13 cellular contexts compared by ENCODE assay signal in the genomic region with DNA sequence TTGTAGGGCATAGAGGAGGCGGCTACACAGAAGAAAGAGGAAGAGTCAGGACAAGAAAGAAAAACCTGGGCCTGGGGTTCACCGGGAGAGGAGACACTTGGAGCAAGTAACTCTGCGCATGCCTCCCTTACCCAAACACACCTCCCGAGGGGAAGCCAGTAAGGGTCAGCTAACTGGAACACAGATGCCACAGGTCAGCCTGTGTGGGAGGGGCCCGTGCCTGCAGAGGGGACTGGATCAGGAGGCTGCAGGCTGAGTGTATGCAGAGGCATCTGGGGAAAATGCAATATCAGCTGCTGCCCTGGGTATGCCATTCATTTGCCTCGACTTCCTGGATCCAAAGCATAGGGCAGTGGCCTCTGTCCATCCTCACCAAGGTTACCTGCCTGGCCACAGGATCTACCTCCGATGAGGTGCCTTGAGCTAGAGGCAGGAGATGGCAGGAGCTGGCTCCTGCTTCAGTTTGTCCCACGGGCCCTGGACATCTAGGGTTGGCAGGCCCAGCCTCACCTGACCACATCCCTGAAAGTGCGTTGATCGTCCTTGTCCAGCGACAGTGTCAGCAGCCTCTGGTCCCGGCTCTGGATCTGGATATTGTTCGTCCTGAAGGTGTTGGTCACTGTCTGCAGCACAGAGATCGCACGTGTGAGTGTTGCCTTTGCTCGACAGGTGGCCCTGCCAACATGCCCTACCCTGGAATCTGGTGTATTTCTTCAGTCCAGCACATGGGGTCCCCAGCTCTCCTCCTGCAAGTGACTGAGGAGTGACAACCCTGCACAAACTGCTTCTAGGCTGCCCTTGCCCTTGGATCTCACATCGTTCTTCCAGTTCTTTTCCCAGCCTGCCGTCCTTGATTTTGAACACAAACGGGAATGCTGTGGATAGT. TPM values are rescaled to one million over a fixed set of nuclear protein-coding genes. Genes with fewer than 3 reads are reported as not detected.
DNase-seq lines count a peak whose midpoint lies in the region; ATAC-seq and TF ChIP-seq lines count a peak whose summit lies in the region.
"Had no signal": no experiment of that assay in that cellular context is flagged by ENCODE, and none has a peak within 500 bp of the region (broad histone marks: within the 10 kb centered on the region; RNA-seq: fewer than 3 reads in every experiment).

No MANE protein-coding gene starts in this region.

- H3K36me3 ChIP-seq in GM23338 (ENCODE audit: insufficient read depth) (no peaks in the 10 kb centered on the region), OCI-LY3 (replicated peaks; ENCODE audit: low read depth, low read length) (peaks cover 15% of the 10 kb centered on the region)
- H3K36me3 ChIP-seq: lower lobe of right lung had no signal

- no peak overlapping the region for H2AFZ ChIP-seq in GM23338
- H2AFZ ChIP-seq in OCI-LY3 (ENCODE audit: low read depth, low read length) = no peak overlapping the region

- H3K9me3 ChIP-seq in OCI-LY3 (ENCODE audit: insufficient read depth, low read length) = peaks cover 13% of the 10 kb centered on the region
- H3K9me3 ChIP-seq: lower lobe of right lung had no signal

- H3K4me3 ChIP-seq in GM23338 (no peak overlapping the region), OCI-LY3 (ENCODE audit: low read length) (no peak overlapping the region)
- H3K4me3 ChIP-seq: lower lobe of right lung, skin epidermis had no signal

- H3K27me3 ChIP-seq in GM23338 (ENCODE audit: insufficient read depth) = no peaks in the 10 kb centered on the region
- H3K27me3 ChIP-seq in OCI-LY3 (ENCODE audit: low read depth, low read length) = no peaks in the 10 kb centered on the region

- peak; percentile 13 for DNase-seq in DMS53 (lab: John Stamatoyannopoulos, UW)
- DNase-seq in DMS53 treated with DMSO at 0.1 percent for 48 hours (lab: John Stamatoyannopoulos, UW; ENCODE audit: unreplicated experiment) = no peak
- DNase-seq in GM23338 (ENCODE audit: low spot score) = peak; percentile 59
- DNase-seq in left kidney (ENCODE audit: low read depth, low spot score) = peak; percentile 84
- DNase-seq in glutamatergic neuron = no peak
- DNase-seq in AG08396 (ENCODE audit: low spot score) = no peak
- DNase-seq: activated T-cell treated with anti-CD3 and anti-CD28 coated beads, Interleukin-2, amount 50 U/mL, for 48 hours; lower lobe of right lung; NCI-H1417 treated with DMSO at 0.1 percent for 48 hours had no signal

- H3K4me1 ChIP-seq in GM23338 (ENCODE audit: insufficient read depth) (no peaks in the 10 kb centered on the region), OCI-LY3 (ENCODE audit: low read length) (peaks cover 57% of the 10 kb centered on the region)
- H3K4me1 ChIP-seq: lower lobe of right lung had no signal

- H3K9ac ChIP-seq in OCI-LY3 (ENCODE audit: low read length) = no peak overlapping the region

- no peak overlapping the region for H3K27ac Mint-ChIP-seq in GM23338
- H3K27ac Mint-ChIP-seq in glutamatergic neuron (ENCODE audit: unreplicated experiment) = no peak overlapping the region

- H3K4me3 Mint-ChIP-seq in GM23338 = no peak overlapping the region
- no peak overlapping the region for H3K4me3 Mint-ChIP-seq in glutamatergic neuron (ENCODE audit: unreplicated experiment)

- no peak overlapping the region for H3K4me2 ChIP-seq in GM23338
- peak overlapping the region; percentile 22; the same call in 1 of the 2 replicates for H3K4me2 ChIP-seq in OCI-LY3 (ENCODE audit: low read length)

- H3F3A ChIP-seq in GM23338 (replicated peaks; ENCODE audit: low read depth) = peaks cover 4% of the 10 kb centered on the region; the same call in 1 of the 2 replicates

- H3K4me1 Mint-ChIP-seq in GM23338 = peaks cover 19% of the 10 kb centered on the region
- H3K4me1 Mint-ChIP-seq in glutamatergic neuron (ENCODE audit: low read depth, unreplicated experiment) = no peaks in the 10 kb centered on the region

- H3K27ac ChIP-seq in GM23338 (ENCODE audit: low read depth) = no peak overlapping the region
- H3K27ac ChIP-seq in OCI-LY3 (ENCODE audit: low read length) = no peak overlapping the region
- H3K27ac ChIP-seq: lower lobe of right lung, skin epidermis had no signal

- no peaks in the 10 kb centered on the region for H4K20me1 ChIP-seq in GM23338 (replicated peaks; ENCODE audit: insufficient read depth)
- no peaks in the 10 kb centered on the region for H4K20me1 ChIP-seq in OCI-LY3 (ENCODE audit: insufficient read depth, low read length)

- no peaks in the 10 kb centered on the region for H3K79me2 ChIP-seq in GM23338 (replicated peaks; ENCODE audit: insufficient read depth)
- no peaks in the 10 kb centered on the region for H3K79me2 ChIP-seq in OCI-LY3 (ENCODE audit: low read length)

- no peaks in the 10 kb centered on the region for H3K9me2 ChIP-seq in GM23338 (ENCODE audit: insufficient read depth)

- H3K36me3 Mint-ChIP-seq in GM23338 (ENCODE audit: low read depth) (no peaks in the 10 kb centered on the region), glutamatergic neuron (ENCODE audit: unreplicated experiment) (no peaks in the 10 kb centered on the region)

- ATAC-seq in GM23338 (peak; percentile 19), GM21619 (IDR thresholded peaks at IDR 0.05; ENCODE audit: unreplicated experiment) (no peak)
- ATAC-seq: activated CD4-positive, CD25-positive, alpha-beta regulatory T cell treated with anti-CD3 and anti-CD28 coated beads, Interleukin-2, amount 50 U/mL, for 24 hours; lower lobe of right lung had no signal

- H3K9me3 Mint-ChIP-seq in GM23338 (no peaks in the 10 kb centered on the region; the same call in 2 of the 3 replicates), glutamatergic neuron (ENCODE audit: unreplicated experiment) (no peaks in the 10 kb centered on the region)

- TF ChIP-seq CTCF in GM23338 (conservative IDR thresholded peaks at IDR 0.05; ENCODE audit: low read depth in 2 of 2) (peak; percentile 26 to 66), OCI-LY3 (IDR thresholded peaks at IDR 0.05; ENCODE audit: low read depth, low read length) (peak; percentile 64), glutamatergic neuron (IDR thresholded peaks at IDR 0.05; ENCODE audit: partially characterized antibody, unreplicated experiment) (no peak)

- H3K27me3 Mint-ChIP-seq in GM23338 (ENCODE audit: insufficient read depth, low read depth, poor library complexity) = peaks cover 11% of the 10 kb centered on the region
- H3K27me3 Mint-ChIP-seq in glutamatergic neuron (ENCODE audit: unreplicated experiment) = peaks cover 5% of the 10 kb centered on the region

TF ChIP-seq in GM23338, 12 proteins besides CTCF, POLR2A, EP300 and RAD21 (continues in another document):
- no peak for TF ChIP-seq NANOG (IDR thresholded peaks at IDR 0.05; ENCODE audit: borderline replicate concordance)
- no peak for TF ChIP-seq CREB1 (CRISPR knock-in tag; IDR thresholded peaks at IDR 0.05; ENCODE audit: low read depth)
- TF ChIP-seq, protein P1, sequence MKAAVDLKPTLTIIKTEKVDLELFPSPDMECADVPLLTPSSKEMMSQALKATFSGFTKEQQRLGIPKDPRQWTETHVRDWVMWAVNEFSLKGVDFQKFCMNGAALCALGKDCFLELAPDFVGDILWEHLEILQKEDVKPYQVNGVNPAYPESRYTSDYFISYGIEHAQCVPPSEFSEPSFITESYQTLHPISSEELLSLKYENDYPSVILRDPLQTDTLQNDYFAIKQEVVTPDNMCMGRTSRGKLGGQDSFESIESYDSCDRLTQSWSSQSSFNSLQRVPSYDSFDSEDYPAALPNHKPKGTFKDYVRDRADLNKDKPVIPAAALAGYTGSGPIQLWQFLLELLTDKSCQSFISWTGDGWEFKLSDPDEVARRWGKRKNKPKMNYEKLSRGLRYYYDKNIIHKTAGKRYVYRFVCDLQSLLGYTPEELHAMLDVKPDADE (IDR thresholded peaks at IDR 0.05) = no peak
- TF ChIP-seq, protein P2, sequence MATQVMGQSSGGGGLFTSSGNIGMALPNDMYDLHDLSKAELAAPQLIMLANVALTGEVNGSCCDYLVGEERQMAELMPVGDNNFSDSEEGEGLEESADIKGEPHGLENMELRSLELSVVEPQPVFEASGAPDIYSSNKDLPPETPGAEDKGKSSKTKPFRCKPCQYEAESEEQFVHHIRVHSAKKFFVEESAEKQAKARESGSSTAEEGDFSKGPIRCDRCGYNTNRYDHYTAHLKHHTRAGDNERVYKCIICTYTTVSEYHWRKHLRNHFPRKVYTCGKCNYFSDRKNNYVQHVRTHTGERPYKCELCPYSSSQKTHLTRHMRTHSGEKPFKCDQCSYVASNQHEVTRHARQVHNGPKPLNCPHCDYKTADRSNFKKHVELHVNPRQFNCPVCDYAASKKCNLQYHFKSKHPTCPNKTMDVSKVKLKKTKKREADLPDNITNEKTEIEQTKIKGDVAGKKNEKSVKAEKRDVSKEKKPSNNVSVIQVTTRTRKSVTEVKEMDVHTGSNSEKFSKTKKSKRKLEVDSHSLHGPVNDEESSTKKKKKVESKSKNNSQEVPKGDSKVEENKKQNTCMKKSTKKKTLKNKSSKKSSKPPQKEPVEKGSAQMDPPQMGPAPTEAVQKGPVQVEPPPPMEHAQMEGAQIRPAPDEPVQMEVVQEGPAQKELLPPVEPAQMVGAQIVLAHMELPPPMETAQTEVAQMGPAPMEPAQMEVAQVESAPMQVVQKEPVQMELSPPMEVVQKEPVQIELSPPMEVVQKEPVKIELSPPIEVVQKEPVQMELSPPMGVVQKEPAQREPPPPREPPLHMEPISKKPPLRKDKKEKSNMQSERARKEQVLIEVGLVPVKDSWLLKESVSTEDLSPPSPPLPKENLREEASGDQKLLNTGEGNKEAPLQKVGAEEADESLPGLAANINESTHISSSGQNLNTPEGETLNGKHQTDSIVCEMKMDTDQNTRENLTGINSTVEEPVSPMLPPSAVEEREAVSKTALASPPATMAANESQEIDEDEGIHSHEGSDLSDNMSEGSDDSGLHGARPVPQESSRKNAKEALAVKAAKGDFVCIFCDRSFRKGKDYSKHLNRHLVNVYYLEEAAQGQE (IDR thresholded peaks at IDR 0.05; ENCODE audit: unreplicated experiment) = no peak
- no peak for TF ChIP-seq JUNB (IDR thresholded peaks at IDR 0.05; ENCODE audit: unreplicated experiment)
- no peak for TF ChIP-seq ZNF331 (CRISPR knock-in tag; IDR thresholded peaks at IDR 0.05; ENCODE audit: low read depth)
- TF ChIP-seq EZH2 (IDR thresholded peaks at IDR 0.05; ENCODE audit: low read depth, unreplicated experiment) = no peak
- TF ChIP-seq STAT1 (IDR thresholded peaks at IDR 0.05; ENCODE audit: unreplicated experiment) = no peak
- no peak for TF ChIP-seq POLR2AphosphoS5 (IDR thresholded peaks at IDR 0.05; ENCODE audit: low read depth)

RNA-seq across cellular contexts. Expression of a gene that starts 4.6 kb away (rescaled TPM):
- total RNA-seq in GM23338 (2014; rRNA removed; shearing (Covaris generic)) = 1.9 and 2.8 TPM in 2 replicates
- polyA plus RNA-seq in GM23338 (2016; fragmentation: Nextera tagmentation; extraction: Ambion mirVana) = 0.52 and 1.4 TPM in 2 replicates
- not detected for total RNA-seq in glutamatergic neuron (ENCODE audit: unreplicated experiment)

RNA-seq across cellular contexts. Expression of a gene that starts 45.4 kb away (rescaled TPM):
- total RNA-seq in GM23338 (2014; rRNA removed; shearing (Covaris generic)) = not detected in 2 replicates
- not detected in 2 replicates for polyA plus RNA-seq in GM23338 (2016; fragmentation: Nextera tagmentation; extraction: Ambion mirVana)
- not detected for total RNA-seq in glutamatergic neuron (ENCODE audit: unreplicated experiment)
- total RNA-seq: lower lobe of right lung had no signal

RNA-seq across cellular contexts. Expression of a gene that starts 59.1 kb away (rescaled TPM):
- total RNA-seq in GM23338 (2014; rRNA removed; shearing (Covaris generic)) = not detected in 2 replicates
- not detected in 2 replicates for polyA plus RNA-seq in GM23338 (2016; fragmentation: Nextera tagmentation; extraction: Ambion mirVana)
- total RNA-seq in glutamatergic neuron (ENCODE audit: unreplicated experiment) = not detected
- total RNA-seq: lower lobe of right lung had no signal

Comparison
In these comparisons a context has a peak if more than half of its experiments do, and no peak if none do; other contexts are left out.
1. DNase-seq: peak in DMS53 (single experiment), GM23338 (single experiment) and left kidney (single experiment); none in DMS53 treated with DMSO at 0.1 percent for 48 hours (single experiment), glutamatergic neuron (single experiment) and AG08396 (single experiment).